ENCODE assay signal across 13 cellular contexts in genomic region chr1:178928985-178929384, GRCh38. TPM values are rescaled to one million over a fixed set of nuclear protein-coding genes. Genes with fewer than 3 reads are reported as not detected.
DNase-seq lines count a peak whose midpoint lies in the region; TF ChIP-seq lines count a peak whose summit lies in the region.
"Had no signal": no experiment of that assay in that cellular context is flagged by ENCODE, and none has a peak within 500 bp of the region (broad histone marks: within the 10 kb centered on the region; RNA-seq: fewer than 3 reads in every experiment).

No MANE protein-coding gene starts in this region.

- H4K8ac ChIP-seq in H9 (replicated peaks; ENCODE audit: insufficient read length, low read depth, low read length), result no peak overlapping the region

- no peaks in the 10 kb centered on the region for H3K27me3 Mint-ChIP-seq in H9 (ENCODE audit: low read depth)
- H3K27me3 Mint-ChIP-seq in brain, result no peaks in the 10 kb centered on the region
- no peaks in the 10 kb centered on the region for H3K27me3 Mint-ChIP-seq in nephron (ENCODE audit: low read depth)

- no peak overlapping the region for H4K5ac ChIP-seq in H9 (ENCODE audit: insufficient read length, low read depth, low read length)

- no peak overlapping the region for H2BK20ac ChIP-seq in H9 (ENCODE audit: low read depth, low read length, poor library complexity, severe bottlenecking)

- H3K4me1 ChIP-seq in H9 (ENCODE audit: insufficient read depth, low read length), result peaks cover 4% of the 10 kb centered on the region; the same call in 1 of the 2 replicates

- H4K91ac ChIP-seq in H9 (ENCODE audit: insufficient read length, low read depth, low read length), result no peak overlapping the region

- no peak for TF ChIP-seq CTCF in H9 (conservative IDR thresholded peaks at IDR 0.05)
- TF ChIP-seq CTCF in brain (conservative IDR thresholded peaks at IDR 0.05), result no peak
- TF ChIP-seq CTCF in nephron (IDR thresholded peaks at IDR 0.05; ENCODE audit: unreplicated experiment in 3 of 3), result no peak

- no peaks in the 10 kb centered on the region for H3K23me2 ChIP-seq in H9 (ENCODE audit: insufficient read length, low read depth, low read length, poor library complexity, severe bottlenecking)

- H3K4ac ChIP-seq in H9 (ENCODE audit: low read depth, low read length), result no peak overlapping the region

- H3K9me3 ChIP-seq in H9 (ENCODE audit: control insufficient read depth, low read depth, low read length), result no peaks in the 10 kb centered on the region

- H3K27ac ChIP-seq in H9 (ENCODE audit: insufficient read length, low read depth, low read length), result no peak overlapping the region

- H2BK15ac ChIP-seq in H9 (ENCODE audit: low read depth, low read length), result no peak overlapping the region

- no peak overlapping the region for H3K4me2 ChIP-seq in H9 (ENCODE audit: insufficient read depth, insufficient read length, low read length)

- H3K14ac ChIP-seq in H9 (ENCODE audit: insufficient read depth, low read length), result no peak overlapping the region

- H3K9me3 Mint-ChIP-seq in H9 (no peaks in the 10 kb centered on the region), brain (peaks cover 10 to 16% (median 13%) of the 10 kb centered on the region in 5 experiments), nephron (peaks cover 12% of the 10 kb centered on the region)

- no CpG with 5 or more reads among the region's 1 CpG for WGBS in H9 (ENCODE audit: extremely low coverage, insufficient read length, low lambda C conversion rate)

- no peaks in the 10 kb centered on the region for H3K79me2 ChIP-seq in H9 (ENCODE audit: insufficient read depth, low read length)

- DNase-seq in GF-D8 (lab: John Stamatoyannopoulos, UW), result peak; percentile 8
- DNase-seq in H9, result no peak
- no peak for DNase-seq in Ammon's horn (ENCODE audit: low spot score)
- DNase-seq in DMS53 treated with DMSO at 0.1 percent for 48 hours (lab: John Stamatoyannopoulos, UW; ENCODE audit: unreplicated experiment), result no peak
- DNase-seq in T-helper 9 cell, result no peak
- DNase-seq in NCI-H1105 (lab: John Stamatoyannopoulos, UW), result no peak
- DNase-seq: activated CD8-positive, alpha-beta memory T cell treated with anti-CD3 and anti-CD28 coated beads, Interleukin-2, amount 50 U/mL, for 48 hours; DMS 273 treated with DMSO at 0.1 percent for 48 hours; mesendoderm; NCI-H2029 treated with DMSO at 0.1 percent for 48 hours; stimulated activated CD4-positive, alpha-beta T cell treated with anti-CD3 and anti-CD28 coated beads, Interleukin-2, amount 100 ng/mL, for 48 hours had no signal

- H2AK5ac ChIP-seq in H9 (ENCODE audit: insufficient read length, low read length), result no peak overlapping the region

- no peaks in the 10 kb centered on the region for H3K36me3 Mint-ChIP-seq in H9 (ENCODE audit: insufficient read depth in 1 of 3, low read depth in 3 of 3)
- peaks cover 16% of the 10 kb centered on the region for H3K36me3 Mint-ChIP-seq in brain
- H3K36me3 Mint-ChIP-seq in nephron (ENCODE audit: low read depth), result peaks cover 18% of the 10 kb centered on the region

- H2BK120ac ChIP-seq in H9 (ENCODE audit: low read depth, low read length, poor library complexity, severe bottlenecking), result no peak overlapping the region

- H3K56ac ChIP-seq in H9 (ENCODE audit: insufficient read length, low read depth, low read length), result no peak overlapping the region

- H2BK12ac ChIP-seq in H9 (ENCODE audit: insufficient read length, low read depth, low read length), result no peak overlapping the region

- H3K4me3 Mint-ChIP-seq in H9, result no peak overlapping the region; a peak in 1 of 5 replicates
- H3K4me3 Mint-ChIP-seq in brain, result peak overlapping the region in 1 of 5 experiments; percentile 3
- no peak overlapping the region for H3K4me3 Mint-ChIP-seq in nephron

- H3K27ac Mint-ChIP-seq in H9 (peak overlapping the region in 2 of 3 experiments; percentile 45 to 82; a peak in 4 of 7 replicates), brain (peak overlapping the region in 4 of 5 experiments; percentile 43 to 88 (median 78)), nephron (peak overlapping the region; percentile 45 to 78 (median 69))

- H4K20me1 ChIP-seq in H9 (ENCODE audit: control insufficient read depth, insufficient read depth, insufficient read length), result no peaks in the 10 kb centered on the region

- no peaks in the 10 kb centered on the region for H3K27me3 ChIP-seq in H9 (ENCODE audit: insufficient read depth, low read length)

- H3K79me1 ChIP-seq in H9 (ENCODE audit: insufficient read depth, low read depth, low read length, poor library complexity, severe bottlenecking), result no peaks in the 10 kb centered on the region

- no peak overlapping the region for H3K23ac ChIP-seq in H9 (ENCODE audit: insufficient read length, low read depth, low read length)

- H3K9ac ChIP-seq in H9 (ENCODE audit: extremely low read depth, insufficient read length, low read length), result no peak overlapping the region

- H3K18ac ChIP-seq in H9 (ENCODE audit: insufficient read length, low read depth, low read length), result no peak overlapping the region

- H3T11ph ChIP-seq in H9 (ENCODE audit: low read length), result no peak overlapping the region

- no peak overlapping the region for H2AFZ ChIP-seq in H9 (ENCODE audit: low read length)

- H3K4me1 Mint-ChIP-seq in H9, result peaks cover 31 to 43% of the 10 kb centered on the region in 2 experiments
- peaks cover 56% of the 10 kb centered on the region for H3K4me1 Mint-ChIP-seq in brain
- peaks cover 69% of the 10 kb centered on the region for H3K4me1 Mint-ChIP-seq in nephron

- no peak overlapping the region for H2BK5ac ChIP-seq in H9 (ENCODE audit: insufficient read length, low read length)

RNA-seq across cellular contexts. Expression of gene ANGPTL1, which starts 58.1 kb away (rescaled TPM):
- total RNA-seq in H9 (2021), result not detected in 2 replicates
- 0.14 TPM for polyA plus RNA-seq in brain (ENCODE audit: insufficient read depth, low read depth, low replicate concordance)
